Comparison of ENCODE assay signal across 26 cellular contexts in the genomic region with DNA sequence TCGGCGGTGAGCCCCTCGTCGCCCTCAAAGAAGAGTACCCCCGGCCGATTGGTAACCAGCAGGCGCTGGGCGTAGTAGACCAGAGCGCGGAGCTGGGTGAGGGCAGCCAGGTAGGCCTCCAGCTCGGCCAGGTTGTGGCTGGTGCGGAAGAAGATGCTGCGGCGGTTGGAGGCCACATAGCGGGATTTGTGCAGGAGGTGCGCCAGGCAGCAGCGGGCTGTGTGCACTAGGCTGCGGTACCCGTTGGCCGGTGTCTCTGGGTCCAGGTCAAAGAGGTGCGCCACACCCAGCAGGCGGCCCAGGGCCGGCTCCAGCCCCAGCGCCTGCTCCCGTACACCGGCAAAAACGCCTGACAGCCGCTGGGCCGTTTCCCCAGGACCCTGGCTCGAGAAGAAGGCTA. TPM values are rescaled to one million over a fixed set of nuclear protein-coding genes. Genes with fewer than 3 reads are reported as not detected.
"Had no signal": no experiment of that assay in that cellular context is flagged by ENCODE, and none has a peak within 500 bp of the region (broad histone marks: within the 10 kb centered on the region; RNA-seq: fewer than 3 reads in every experiment).

No MANE protein-coding gene starts in this region.

- H3K27me3 ChIP-seq: brain microvascular endothelial cell, gastrocnemius medialis, neutrophil, sigmoid colon, tibial nerve had no signal

- FAIRE-seq: astrocyte, keratinocyte, small intestine had no signal

- ATAC-seq: activated CD4-positive, CD25-positive, alpha-beta regulatory T cell treated with anti-CD3 and anti-CD28 coated beads, Interleukin-2, amount 50 U/mL, for 24 hours; effector memory CD8-positive, alpha-beta T cell; gastrocnemius medialis; SK-N-SH treated with all-trans-retinoic acid at 6 μM for 48 hours; T-helper 17 cell had no signal

- H3K9me3 ChIP-seq: gastrocnemius medialis, neutrophil, sigmoid colon, tibial nerve had no signal

- H3K36me3 ChIP-seq: brain microvascular endothelial cell, gastrocnemius medialis, sigmoid colon, WERI-Rb-1 had no signal

- DNase-seq: activated CD4-positive, alpha-beta T cell treated with anti-CD3 and anti-CD28 coated beads for 48 hours; activated CD4-positive, alpha-beta T cell treated with anti-CD3 and anti-CD28 coated beads, Interleukin-2, amount 50 U/mL, for 48 hours; activated CD8-positive, alpha-beta memory T cell treated with anti-CD3 and anti-CD28 coated beads for 24 hours; activated effector memory CD4-positive, alpha-beta T cell treated with Interleukin-2 at 50 U/mL for 16 hours; activated naive CD4-positive, alpha-beta T cell treated with Interleukin-2 at 50 U/mL for 16 hours; brain microvascular endothelial cell; effector memory CD8-positive, alpha-beta T cell; erythroblast; gastrocnemius medialis; glutamatergic neuron; sigmoid colon; small intestine; stimulated activated CD4-positive, alpha-beta T cell treated with anti-CD3 and anti-CD28 coated beads, Interleukin-4, amount 100 ng/mL, for 24 hours; T-helper 17 cell; T1000; WERI-Rb-1 had no signal

- H3K4me3 ChIP-seq: coronary artery, gastrocnemius medialis, lung, sigmoid colon, tibial nerve had no signal

- H3K27ac ChIP-seq: brain microvascular endothelial cell, coronary artery, neutrophil, sigmoid colon, tibial nerve, WERI-Rb-1 had no signal

RNA-seq across cellular contexts. Expression of gene CNFN, which starts 20.3 kb away (rescaled TPM):
- total RNA-seq: gastrocnemius medialis, osteocyte, sigmoid colon, T-helper 17 cell had no signal

RNA-seq across cellular contexts. Expression of gene CXCL17, which starts 32.4 kb away (rescaled TPM):
- total RNA-seq: astrocyte, gastrocnemius medialis, osteocyte, posterior vena cava, sigmoid colon, T-helper 17 cell, tibial nerve had no signal
- polyA plus RNA-seq: keratinocyte had no signal
